In the genomic region with DNA sequence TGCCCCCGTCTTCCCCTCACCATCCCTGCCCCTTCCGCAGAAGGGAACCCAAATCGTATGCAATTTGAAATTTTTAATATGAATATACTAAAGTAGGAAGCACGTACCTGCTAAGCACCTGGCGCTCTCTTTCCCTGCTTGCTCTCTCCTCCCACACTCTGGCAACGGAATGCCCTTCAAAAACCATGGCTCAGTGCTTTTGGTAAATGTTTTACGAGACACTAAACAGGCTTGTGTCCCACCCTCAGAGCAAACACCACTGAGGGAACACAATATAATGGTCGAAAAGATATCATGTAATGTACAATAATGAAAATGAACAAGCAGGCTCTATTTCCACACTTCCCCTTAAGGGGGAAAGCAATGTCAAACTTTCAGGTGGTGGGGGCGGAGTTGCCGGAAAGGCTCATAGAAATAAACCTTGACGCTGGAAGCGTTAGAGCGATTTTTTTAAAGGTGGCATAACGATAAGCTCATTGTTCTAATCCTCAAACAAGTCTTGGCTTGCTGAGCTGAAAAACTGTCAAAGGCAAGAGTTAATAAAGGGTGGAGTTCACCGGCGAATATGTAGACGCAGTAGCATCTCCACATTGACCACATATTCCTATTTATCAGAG, we compare ENCODE assay signal across 1 cellular context.
TF ChIP-seq lines count a peak whose summit lies in the region.

No MANE protein-coding gene starts in this region.

TF ChIP-seq in liver, 16 proteins besides CTCF, POLR2A, EP300 and RAD21 (continued from another document):
- TF ChIP-seq ZBTB33 (IDR thresholded peaks at IDR 0.05) (no peak), NR2F2 (IDR thresholded peaks at IDR 0.05) (no peak), MAX (IDR thresholded peaks at IDR 0.05) (no peak), RXRA (IDR thresholded peaks at IDR 0.05) (peak in 1 of 2 donors; percentile 31)
- TF ChIP-seq, protein P1, sequence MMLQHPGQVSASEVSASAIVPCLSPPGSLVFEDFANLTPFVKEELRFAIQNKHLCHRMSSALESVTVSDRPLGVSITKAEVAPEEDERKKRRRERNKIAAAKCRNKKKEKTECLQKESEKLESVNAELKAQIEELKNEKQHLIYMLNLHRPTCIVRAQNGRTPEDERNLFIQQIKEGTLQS (IDR thresholded peaks at IDR 0.05) = no peak
